ENCODE assay signal across 10 cellular contexts in genomic region chr3:45978348-45978747, GRCh38. TPM values are rescaled to one million over a fixed set of nuclear protein-coding genes. Genes with fewer than 3 reads are reported as not detected.
DNase-seq lines count a peak whose midpoint lies in the region; ATAC-seq and TF ChIP-seq lines count a peak whose summit lies in the region.
"Had no signal": no experiment of that assay in that cellular context is flagged by ENCODE, and none has a peak within 500 bp of the region (broad histone marks: within the 10 kb centered on the region; RNA-seq: fewer than 3 reads in every experiment).

No MANE protein-coding gene starts in this region.

- TF ChIP-seq CTCF in epithelial cell of esophagus (IDR thresholded peaks at IDR 0.05; ENCODE audit: insufficient read depth, low read depth, low read length, missing control alignments) (no peak), GM20000 (IDR thresholded peaks at IDR 0.05; ENCODE audit: extremely low read depth, missing control alignments) (no peak)

- POLR2A ChIA-PET in activated CD4-positive, alpha-beta T cell treated with anti-CD3 and anti-CD28 coated beads, Interleukin-2, amount 10 ng/mL, durations not matched to agents 7 days and 5 days (lab: Charles Lee), result no interaction called here

- peaks cover 88% of the 10 kb centered on the region for H3K36me3 Mint-ChIP-seq in activated CD4-positive, alpha-beta T cell treated with anti-CD3 and anti-CD28 coated beads, Interleukin-2, amount 10 ng/mL, durations not matched to agents 7 days and 5 days (ENCODE audit: low read depth)

- H3K9me3 Mint-ChIP-seq in activated CD4-positive, alpha-beta T cell treated with anti-CD3 and anti-CD28 coated beads, Interleukin-2, amount 10 ng/mL, durations not matched to agents 7 days and 5 days, result peaks cover 2% of the 10 kb centered on the region

- DNase-seq in NCI-H2107 (lab: John Stamatoyannopoulos, UW) (peak; percentile 52), epithelial cell of esophagus (ENCODE audit: low read depth) (peak; percentile 77), H4 (ENCODE audit: low spot score) (no peak), GM20000 (ENCODE audit: low spot score) (no peak)
- peak; percentile 79 for DNase-seq in activated CD4-positive, alpha-beta T cell treated with anti-CD3 and anti-CD28 coated beads, Interleukin-2, amount 10 ng/mL, durations not matched to agents 7 days and 5 days
- peak; percentile 43 for DNase-seq in stimulated activated naive CD4-positive, alpha-beta T cell treated with Interleukin-2 at 50 U/mL for 16 hours (lab: John Stamatoyannopoulos, UW)

- ATAC-seq in HG03159 (IDR thresholded peaks at IDR 0.05; ENCODE audit: unreplicated experiment) (no peak), HG02798 (IDR thresholded peaks at IDR 0.05; ENCODE audit: poor library complexity, unreplicated experiment) (no peak)

- peak overlapping the region; percentile 95 for H3K27ac Mint-ChIP-seq in activated CD4-positive, alpha-beta T cell treated with anti-CD3 and anti-CD28 coated beads, Interleukin-2, amount 10 ng/mL, durations not matched to agents 7 days and 5 days

- peaks cover 80% of the 10 kb centered on the region for H3K4me1 Mint-ChIP-seq in activated CD4-positive, alpha-beta T cell treated with anti-CD3 and anti-CD28 coated beads, Interleukin-2, amount 10 ng/mL, durations not matched to agents 7 days and 5 days

- H3K4me3 Mint-ChIP-seq in activated CD4-positive, alpha-beta T cell treated with anti-CD3 and anti-CD28 coated beads, Interleukin-2, amount 10 ng/mL, durations not matched to agents 7 days and 5 days, result peak overlapping the region; percentile 58

- no peak overlapping the region for H3K4me3 ChIP-seq in epithelial cell of esophagus (ENCODE audit: low read length)

- CTCF ChIA-PET in activated CD4-positive, alpha-beta T cell treated with anti-CD3 and anti-CD28 coated beads, Interleukin-2, amount 10 ng/mL, durations not matched to agents 7 days and 5 days (lab: Charles Lee), result interaction anchor here (1.2 to 2.7 kb wide), 3 partner anchors 10 to 20 kb away, joined by 3 to 13 read pairs (median 8); partner anchors contain the start of gene FYCO1

- no peaks in the 10 kb centered on the region for H3K27me3 Mint-ChIP-seq in activated CD4-positive, alpha-beta T cell treated with anti-CD3 and anti-CD28 coated beads, Interleukin-2, amount 10 ng/mL, durations not matched to agents 7 days and 5 days

RNA-seq across cellular contexts. Expression of gene FYCO1, which starts 17.3 kb away (rescaled TPM):
- 10 to 100 TPM; 15.1 to 15.7 TPM for total RNA-seq in activated CD4-positive, alpha-beta T cell treated with anti-CD3 and anti-CD28 coated beads, Interleukin-2, amount 10 ng/mL, durations not matched to agents 7 days and 5 days
- 3.7 and 4.3 TPM in 2 replicates for total RNA-seq in H4 (2014; rRNA removed; shearing (Covaris generic))

RNA-seq across cellular contexts. Expression of gene CXCR6, which starts 35.1 kb away (rescaled TPM):
- total RNA-seq in activated CD4-positive, alpha-beta T cell treated with anti-CD3 and anti-CD28 coated beads, Interleukin-2, amount 10 ng/mL, durations not matched to agents 7 days and 5 days, result 10 to 100 TPM; 17.6 to 18.0 TPM
- not detected in 2 replicates for total RNA-seq in H4 (2014; rRNA removed; shearing (Covaris generic))
- total RNA-seq: glomerular endothelial cell, osteocyte had no signal

RNA-seq across cellular contexts. Expression of gene XCR1, which starts 48.9 kb away (rescaled TPM):
- total RNA-seq in activated CD4-positive, alpha-beta T cell treated with anti-CD3 and anti-CD28 coated beads, Interleukin-2, amount 10 ng/mL, durations not matched to agents 7 days and 5 days, result not detected
- not detected in 2 replicates for total RNA-seq in H4 (2014; rRNA removed; shearing (Covaris generic))
- total RNA-seq: glomerular endothelial cell, osteocyte had no signal

Comparison
In these comparisons a context has a peak if more than half of its experiments do, and no peak if none do; other contexts are left out.
1. DNase-seq: peak in NCI-H2107 (single experiment), activated CD4-positive, alpha-beta T cell treated with anti-CD3 and anti-CD28 coated beads, Interleukin-2, amount 10 ng/mL, durations not matched to agents 7 days and 5 days (single experiment), epithelial cell of esophagus (single experiment) and stimulated activated naive CD4-positive, alpha-beta T cell treated with Interleukin-2 at 50 U/mL for 16 hours (single experiment); none in H4 (single experiment) and GM20000 (single experiment).
2. RNA of gene CXCR6, which starts 35.1 kb away (total RNA-seq): 17.6 to 18.0 TPM in activated CD4-positive, alpha-beta T cell treated with anti-CD3 and anti-CD28 coated beads, Interleukin-2, amount 10 ng/mL, durations not matched to agents 7 days and 5 days; not detected in H4; every median in the first group is over 10 times any median in the second.